18 cellular contexts compared by ENCODE assay signal in genomic region chr3:18544135-18544534, GRCh38.
DNase-seq lines count a peak whose midpoint lies in the region; ATAC-seq and TF ChIP-seq lines count a peak whose summit lies in the region.
"Had no signal": no experiment of that assay in that cellular context is flagged by ENCODE, and none has a peak within 500 bp of the region (broad histone marks: within the 10 kb centered on the region; RNA-seq: fewer than 3 reads in every experiment).

No MANE protein-coding gene starts in this region.

- no peak for ATAC-seq in SK-N-SH treated with all-trans-retinoic acid at 6 μM for 48 hours
- no peak for ATAC-seq in natural killer cell
- ATAC-seq: A549 had no signal

- H3K36me3 Mint-ChIP-seq in natural killer cell = no peaks in the 10 kb centered on the region

- no peak for TF ChIP-seq CTCF in natural killer cell (IDR thresholded peaks at IDR 0.05)

- H3K9me3 Mint-ChIP-seq in natural killer cell = no peaks in the 10 kb centered on the region

- peak; percentile 7 for DNase-seq in NCI-H82 (lab: John Stamatoyannopoulos, UW)
- DNase-seq in NCI-H82 treated with DMSO at 0.1 percent for 48 hours (lab: John Stamatoyannopoulos, UW; ENCODE audit: unreplicated experiment) = no peak
- peak; percentile 22 to 78 for DNase-seq in NCI-H524 (lab: John Stamatoyannopoulos, UW)
- DNase-seq in retina = peak; percentile 32
- DNase-seq in H7 = no peak
- DNase-seq in stimulated activated CD4-positive, alpha-beta T cell treated with anti-CD3 and anti-CD28 coated beads, Interleukin-4, amount 100 ng/mL, for 4 hours = no peak
- no peak for DNase-seq in natural killer cell
- DNase-seq: C1 segment of cervical spinal cord, DMS153, EL, HFFc6, KG1, NCI-H1105 treated with DMSO at 0.1 percent for 48 hours, NCI-H187, PC-9, T-helper 1 cell had no signal

- no peaks in the 10 kb centered on the region for H3K36me3 ChIP-seq in H7 (replicated peaks; ENCODE audit: control insufficient read depth, insufficient read depth, low read length)

- no peak overlapping the region for H3K4me3 Mint-ChIP-seq in natural killer cell
- H3K4me3 Mint-ChIP-seq: HFFc6 had no signal

- no peak overlapping the region for H3K4me3 ChIP-seq in H7 (ENCODE audit: insufficient read depth, low read depth, low read length)
- H3K4me3 ChIP-seq: A549, PC-9 had no signal

- intact Hi-C loops in natural killer cell (cut with micrococcal nuclease) = no loop called here

- H3K4me1 Mint-ChIP-seq in natural killer cell = peaks cover 0 to 4% of the 10 kb centered on the region in 2 donors

- H3K27me3 ChIP-seq in H7 (ENCODE audit: control insufficient read depth, insufficient read depth, low read length) = no peaks in the 10 kb centered on the region

- no peak overlapping the region for H3K27ac Mint-ChIP-seq in natural killer cell
- H3K27ac Mint-ChIP-seq: HFFc6 had no signal

- no peaks in the 10 kb centered on the region for H3K27me3 Mint-ChIP-seq in natural killer cell (ENCODE audit: low read depth in 2 of 2)

TF ChIP-seq in SK-N-SH treated with all-trans-retinoic acid at 6 μM for 48 hours, 23 proteins besides CTCF, POLR2A, EP300 and RAD21:
- TF ChIP-seq ZNF8 (CRISPR knock-in tag; IDR thresholded peaks at IDR 0.05) = no peak
- peak; percentile 32; the same call in 1 of the 2 replicates for TF ChIP-seq TCF4 (CRISPR knock-in tag; IDR thresholded peaks at IDR 0.05; ENCODE audit: borderline replicate concordance)
TF ChIP-seq in SK-N-SH treated with all-trans-retinoic acid at 6 μM for 48 hours: peak in this region for 1.

Comparison
In these comparisons a context has a peak if more than half of its experiments do, and no peak if none do; other contexts are left out.
1. DNase-seq: peak in NCI-H82 (single experiment), NCI-H524 (2 of 2) and retina (single experiment); none in NCI-H82 treated with DMSO at 0.1 percent for 48 hours (single experiment), H7 (single experiment), stimulated activated CD4-positive, alpha-beta T cell treated with anti-CD3 and anti-CD28 coated beads, Interleukin-4, amount 100 ng/mL, for 4 hours (0 of 2) and natural killer cell (single experiment).